9 cellular contexts compared by ENCODE assay signal in the genomic region with DNA sequence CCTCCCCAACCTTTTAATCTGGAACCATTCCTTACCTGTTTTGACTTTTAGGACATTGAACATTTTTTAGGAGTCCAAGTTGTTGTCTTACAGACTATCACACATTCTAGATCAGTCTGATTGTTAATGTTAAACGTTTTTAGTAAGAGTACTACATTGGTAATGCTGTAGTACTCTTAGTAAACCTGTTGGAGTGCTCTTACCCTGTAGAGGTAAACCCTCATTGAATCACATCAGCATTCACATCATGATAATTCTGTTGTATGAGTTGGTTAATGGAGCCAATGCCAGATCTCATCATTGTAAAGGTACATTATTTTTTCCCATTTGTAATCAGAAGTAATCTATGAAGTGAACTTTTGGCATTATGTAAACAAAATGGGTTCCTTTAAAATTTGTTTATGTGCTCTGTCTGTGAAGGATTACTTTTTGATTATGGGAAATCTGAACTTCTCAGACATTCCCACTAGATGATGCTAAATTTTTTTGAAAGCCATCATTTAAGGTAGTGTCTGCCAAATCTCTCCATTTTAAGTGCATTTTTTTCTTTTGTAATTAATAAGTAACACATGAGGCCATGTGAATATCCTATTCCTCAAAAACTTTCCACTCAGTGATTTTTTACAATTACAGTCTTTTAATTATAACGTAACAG. TPM values are rescaled to one million over a fixed set of nuclear protein-coding genes. Genes with fewer than 3 reads are reported as not detected.
A peak's percentile ranks its signal among the peaks of the same experiment; 100 is the strongest.
DNase-seq lines count a peak whose midpoint lies in the region; ATAC-seq and TF ChIP-seq lines count a peak whose summit lies in the region.
"Had no signal": no experiment of that assay in that cellular context is flagged by ENCODE, and none has a peak within 500 bp of the region (broad histone marks: within the 10 kb centered on the region; RNA-seq: fewer than 3 reads in every experiment).

No MANE protein-coding gene starts in this region.

- H3K9me3 Mint-ChIP-seq in neural progenitor cell, result no peaks in the 10 kb centered on the region
- H3K9me3 Mint-ChIP-seq in activated T-helper 2 cell treated with anti-CD3 and anti-CD28 coated beads, Interferon-gamma antibody, Interleukin-2, Interleukin-4, amounts not matched to agents 10 μg/mL and 5 μg/mL and 100 μg/mL, durations not matched to agents 14 hours and 24 hours and 36 hours, result no peaks in the 10 kb centered on the region

- no peaks in the 10 kb centered on the region for H3K4me1 Mint-ChIP-seq in neural progenitor cell
- peaks cover 14% of the 10 kb centered on the region for H3K4me1 Mint-ChIP-seq in activated T-helper 2 cell treated with anti-CD3 and anti-CD28 coated beads, Interferon-gamma antibody, Interleukin-2, Interleukin-4, amounts not matched to agents 10 μg/mL and 5 μg/mL and 100 μg/mL, durations not matched to agents 14 hours and 24 hours and 36 hours (ENCODE audit: low read depth)

- H3K4me2 ChIP-seq in neural progenitor cell, result no peak overlapping the region

- H3K4me3 Mint-ChIP-seq in neural progenitor cell, result no peak overlapping the region
- H3K4me3 Mint-ChIP-seq in activated T-helper 2 cell treated with anti-CD3 and anti-CD28 coated beads, Interferon-gamma antibody, Interleukin-2, Interleukin-4, amounts not matched to agents 10 μg/mL and 5 μg/mL and 100 μg/mL, durations not matched to agents 14 hours and 24 hours and 36 hours (ENCODE audit: low read depth), result no peak overlapping the region

- no peaks in the 10 kb centered on the region for H3K36me3 ChIP-seq in colonic mucosa
- no peaks in the 10 kb centered on the region for H3K36me3 ChIP-seq in neural progenitor cell
- H3K36me3 ChIP-seq: neutrophil had no signal

- H3K9me3 ChIP-seq in colonic mucosa, result no peaks in the 10 kb centered on the region
- H3K9me3 ChIP-seq in neural progenitor cell (ENCODE audit: low read depth), result no peaks in the 10 kb centered on the region
- H3K9me3 ChIP-seq: neutrophil had no signal

- no peak overlapping the region for H3K27ac Mint-ChIP-seq in neural progenitor cell
- no peak overlapping the region for H3K27ac Mint-ChIP-seq in activated T-helper 2 cell treated with anti-CD3 and anti-CD28 coated beads, Interferon-gamma antibody, Interleukin-2, Interleukin-4, amounts not matched to agents 10 μg/mL and 5 μg/mL and 100 μg/mL, durations not matched to agents 14 hours and 24 hours and 36 hours

- H3K27me3 Mint-ChIP-seq in neural progenitor cell (ENCODE audit: insufficient read depth, low read depth), result no peaks in the 10 kb centered on the region
- H3K27me3 Mint-ChIP-seq in activated T-helper 2 cell treated with anti-CD3 and anti-CD28 coated beads, Interferon-gamma antibody, Interleukin-2, Interleukin-4, amounts not matched to agents 10 μg/mL and 5 μg/mL and 100 μg/mL, durations not matched to agents 14 hours and 24 hours and 36 hours (ENCODE audit: low read depth), result no peaks in the 10 kb centered on the region

- no peaks in the 10 kb centered on the region for H3K79me2 ChIP-seq in neural progenitor cell (ENCODE audit: low read depth)

- no peaks in the 10 kb centered on the region for H3K4me1 ChIP-seq in colonic mucosa
- H3K4me1 ChIP-seq in neural progenitor cell, result no peaks in the 10 kb centered on the region

- no peak overlapping the region for H2AFZ ChIP-seq in neural progenitor cell (replicated peaks)

- H4K20me1 ChIP-seq in neural progenitor cell (ENCODE audit: low read depth), result no peaks in the 10 kb centered on the region

- no peaks in the 10 kb centered on the region for H3K27me3 ChIP-seq in colonic mucosa
- no peaks in the 10 kb centered on the region for H3K27me3 ChIP-seq in neural progenitor cell
- H3K27me3 ChIP-seq: neutrophil had no signal

- intact Hi-C loops in colonic mucosa (cut with DNase I), result loop anchor here (10.0 kb wide), 1 partner anchor 199 kb away; no protein-coding TSS in a partner anchor
- intact Hi-C loops in activated T-helper 2 cell treated with anti-CD3 and anti-CD28 coated beads, Interferon-gamma antibody, Interleukin-2, Interleukin-4, amounts not matched to agents 10 μg/mL and 5 μg/mL and 100 μg/mL, durations not matched to agents 14 hours and 24 hours and 36 hours (cut with micrococcal nuclease), result loop anchor here (1.0 to 10.0 kb wide), 3 partner anchors 11 to 205 kb away; no protein-coding TSS in a partner anchor

- H3K27ac ChIP-seq in C4-2B (no peak overlapping the region), colonic mucosa (no peak overlapping the region), neural progenitor cell (no peak overlapping the region)
- H3K27ac ChIP-seq: neutrophil had no signal

- no peak overlapping the region for H3K9ac ChIP-seq in colonic mucosa (ENCODE audit: low read depth in 2 of 2, low read length in 2 of 2)
- no peak overlapping the region for H3K9ac ChIP-seq in neural progenitor cell

- peak; percentile 96 for ATAC-seq in GM18519 (IDR thresholded peaks at IDR 0.05; ENCODE audit: low FRiP score, unreplicated experiment)
- ATAC-seq in HG03097 (IDR thresholded peaks at IDR 0.05; ENCODE audit: low FRiP score, unreplicated experiment), result peak; percentile 72

- H3K36me3 Mint-ChIP-seq in neural progenitor cell, result peaks cover 6% of the 10 kb centered on the region
- peaks cover 40% of the 10 kb centered on the region for H3K36me3 Mint-ChIP-seq in activated T-helper 2 cell treated with anti-CD3 and anti-CD28 coated beads, Interferon-gamma antibody, Interleukin-2, Interleukin-4, amounts not matched to agents 10 μg/mL and 5 μg/mL and 100 μg/mL, durations not matched to agents 14 hours and 24 hours and 36 hours (ENCODE audit: low read depth)

- DNase-seq in NCI-H748 treated with DMSO at 0.1 percent for 48 hours (lab: John Stamatoyannopoulos, UW) (peak; percentile 5), colonic mucosa (no peak), neural progenitor cell (ENCODE audit: low spot score) (peak; percentile 35), cortex of kidney (lab: John Stamatoyannopoulos, UW) (no peak)
- no peak for DNase-seq in activated T-helper 2 cell treated with anti-CD3 and anti-CD28 coated beads, Interferon-gamma antibody, Interleukin-2, Interleukin-4, amounts not matched to agents 10 μg/mL and 5 μg/mL and 100 μg/mL, durations not matched to agents 14 hours and 24 hours and 36 hours (ENCODE audit: low spot score)

- TF ChIP-seq CTCF in C4-2B (conservative IDR thresholded peaks at IDR 0.05), result peak; percentile 63
- TF ChIP-seq CTCF in colonic mucosa (IDR thresholded peaks at IDR 0.05), result peak; percentile 59
- peak; percentile 53 for TF ChIP-seq CTCF in neural progenitor cell (IDR thresholded peaks at IDR 0.05)

- H3K4me3 ChIP-seq in colonic mucosa (no peak overlapping the region), neural progenitor cell (no peak overlapping the region)

- no peaks in the 10 kb centered on the region for H3F3A ChIP-seq in neural progenitor cell (ENCODE audit: low read depth)

RNA-seq across cellular contexts. Expression of a gene that starts 55.2 kb away (rescaled TPM):
- total RNA-seq in colonic mucosa (10 to 100 TPM; 23.8 to 31.8 TPM), neural progenitor cell (ENCODE audit: low replicate concordance) (12.4 and 12.6 TPM in 2 replicates)
- 21.7 and 22.5 TPM in 2 replicates for total RNA-seq in activated T-helper 2 cell treated with anti-CD3 and anti-CD28 coated beads, Interferon-gamma antibody, Interleukin-2, Interleukin-4, amounts not matched to agents 10 μg/mL and 5 μg/mL and 100 μg/mL, durations not matched to agents 14 hours and 24 hours and 36 hours

Comparison
In these comparisons a context has a peak if more than half of its experiments do, and no peak if none do; other contexts are left out.
1. DNase-seq: peak in NCI-H748 treated with DMSO at 0.1 percent for 48 hours (single experiment) and neural progenitor cell (single experiment); none in colonic mucosa (single experiment), cortex of kidney (single experiment) and activated T-helper 2 cell treated with anti-CD3 and anti-CD28 coated beads, Interferon-gamma antibody, Interleukin-2, Interleukin-4, amounts not matched to agents 10 μg/mL and 5 μg/mL and 100 μg/mL, durations not matched to agents 14 hours and 24 hours and 36 hours (single experiment).
2. Peak in every context shown above with its lines, with median percentiles within 50 percentile points of each other: CTCF ChIP-seq.